Comparison of ENCODE assay signal across 9 cellular contexts in genomic region chr19:47742636-47743035, GRCh38. TPM values are rescaled to one million over a fixed set of nuclear protein-coding genes. Genes with fewer than 3 reads are reported as not detected.
DNase-seq lines count a peak whose midpoint lies in the region; TF ChIP-seq lines count a peak whose summit lies in the region.
"Had no signal": no experiment of that assay in that cellular context is flagged by ENCODE, and none has a peak within 500 bp of the region (broad histone marks: within the 10 kb centered on the region; RNA-seq: fewer than 3 reads in every experiment).

No MANE protein-coding gene starts in this region.

- H3K36me3 ChIP-seq in HUES48 (ENCODE audit: control insufficient read depth, insufficient read depth, low read length) (peaks cover 13% of the 10 kb centered on the region), ascending aorta (peaks cover 47 to 52% of the 10 kb centered on the region in 2 donors), stomach (peaks cover 18 to 56% (median 44%) of the 10 kb centered on the region in 4 donors)

- TF ChIP-seq EP300 in stomach (IDR thresholded peaks at IDR 0.05), result no peak

- DNase-seq in ascending aorta (ENCODE audit: low spot score in 2 of 2) (no peak), stomach (no peak), LoVo (ENCODE audit: low spot score) (no peak), KBM-7 (no peak)
- no peak for DNase-seq in activated effector memory CD4-positive, alpha-beta T cell treated with Interleukin-2 at 50 U/mL for 16 hours
- DNase-seq in activated CD8-positive, alpha-beta memory T cell treated with anti-CD3 and anti-CD28 coated beads, Interleukin-2, amount 50 U/mL, for 4 hours, result no peak
- DNase-seq: MM.1S had no signal

- H3K27ac ChIP-seq in HUES48 (ENCODE audit: low read depth, low read length) (peak overlapping the region; percentile 78), ascending aorta (peak overlapping the region; percentile 98 to 99), layer of hippocampus (ENCODE audit: low read depth, low read length) (peak overlapping the region; percentile 91), stomach (peak overlapping the region; percentile 83 to 98 (median 98))

- H3K9me3 ChIP-seq in HUES48 (ENCODE audit: control insufficient read depth, insufficient read depth, low read length) (no peaks in the 10 kb centered on the region), ascending aorta (no peaks in the 10 kb centered on the region), stomach (no peaks in the 10 kb centered on the region)

- TF ChIP-seq POLR2A in stomach (IDR thresholded peaks at IDR 0.05), result no peak

- in situ Hi-C loops in KBM-7 (cut with MboI; ENCODE audit: low pct_unique_long_range_greater_than_20kb, low sequenced_read_pairs), result no loop called here

- no peaks in the 10 kb centered on the region for H3K27me3 ChIP-seq in HUES48 (ENCODE audit: control insufficient read depth, insufficient read depth, low read length)
- H3K27me3 ChIP-seq in ascending aorta, result no peaks in the 10 kb centered on the region
- no peaks in the 10 kb centered on the region for H3K27me3 ChIP-seq in layer of hippocampus (ENCODE audit: control insufficient read depth, insufficient read depth, low read length)
- no peaks in the 10 kb centered on the region for H3K27me3 ChIP-seq in stomach

- H3K4me3 ChIP-seq in HUES48 (ENCODE audit: low read depth, low read length) (0 out of 2 replicates have a peak overlapping the region, but pooled peaks have one; percentile 79), ascending aorta (peak overlapping the region; percentile 34 to 54), stomach (peak overlapping the region; percentile 28 to 46 (median 40))

- TF ChIP-seq CTCF in ascending aorta (IDR thresholded peaks at IDR 0.05), result no peak
- no peak for TF ChIP-seq CTCF in stomach (IDR thresholded peaks at IDR 0.05)

- intact Hi-C loops in ascending aorta (cut with DNase I), result loop anchor here (1.0 kb wide), 5 partner anchors 13 to 227 kb away; partner anchors contain the start of genes EHD2 and NAPA
- intact Hi-C loops in stomach (cut with DNase I; ENCODE audit: low total_unique reads), result no loop called here

- H3K4me1 ChIP-seq in HUES48 (ENCODE audit: control insufficient read depth, insufficient read depth, low read length) (no peaks in the 10 kb centered on the region), ascending aorta (peaks cover 15 to 24% of the 10 kb centered on the region in 2 donors), stomach (peaks cover 36 to 52% (median 45%) of the 10 kb centered on the region in 4 donors)

- H3K9ac ChIP-seq in HUES48 (ENCODE audit: low read depth, low read length), result no peak overlapping the region

- WGBS in stomach, 5 donors, result 29 to 51% (median 40%) methylated on average over 11 to 13 of the region's 13 CpGs

RNA-seq across cellular contexts. Expression of gene NOP53, which starts 2.7 kb away (rescaled TPM):
- total RNA-seq in ascending aorta (385 TPM), stomach (100 to 1,000 TPM; 110 to 784 (median 214) TPM)
- 100 to 1,000 TPM; 540 to 699 (median 547) TPM for polyA plus RNA-seq in stomach

RNA-seq across cellular contexts. Expression of gene EHD2, which starts 29.4 kb away (rescaled TPM):
- total RNA-seq in ascending aorta (342 TPM), stomach (100 to 1,000 TPM in 1 of 5 donors, 10 to 100 TPM in 4; 24.5 to 334 (median 36.2) TPM)
- 10 to 100 TPM; 38.6 to 45.1 (median 39.9) TPM for polyA plus RNA-seq in stomach

RNA-seq across cellular contexts. Expression of gene SELENOW, which starts 35.9 kb away (rescaled TPM):
- total RNA-seq in ascending aorta (771 TPM), stomach (1,000 to 10,000 TPM in 1 of 5 donors, 100 to 1,000 TPM in 4; 204 to 1,097 (median 628) TPM)
- 100 to 1,000 TPM; 496 to 589 (median 581) TPM for polyA plus RNA-seq in stomach
